ENCODE assay signal across 8 cellular contexts in the genomic region with DNA sequence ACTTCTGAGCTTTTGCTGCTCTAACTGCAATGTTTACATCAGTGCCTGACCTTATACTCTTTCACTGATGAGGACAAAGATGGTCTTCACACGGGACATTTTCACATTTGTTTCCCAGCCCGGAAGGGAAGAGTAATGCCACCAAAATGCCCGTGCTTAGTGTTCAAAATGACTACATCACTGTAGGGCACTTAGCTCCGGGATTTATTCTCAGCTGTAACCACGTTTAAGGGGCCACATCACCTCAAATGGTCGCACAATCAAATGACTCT. TPM values are rescaled to one million over a fixed set of nuclear protein-coding genes. Genes with fewer than 3 reads are reported as not detected.
DNase-seq lines count a peak whose midpoint lies in the region; ATAC-seq and TF ChIP-seq lines count a peak whose summit lies in the region.

No MANE protein-coding gene starts in this region.

- ATAC-seq in lung (ENCODE audit: insufficient read depth, low FRiP score), result no peak
- no peak for ATAC-seq in HG02798 (IDR thresholded peaks at IDR 0.05; ENCODE audit: poor library complexity, unreplicated experiment)

- H3K27me3 ChIP-seq in ascending aorta, result no peaks in the 10 kb centered on the region
- H3K27me3 ChIP-seq in lung (ENCODE audit: control insufficient read depth, insufficient read depth), result no peaks in the 10 kb centered on the region

- H3K9me3 ChIP-seq in ascending aorta, result no peaks in the 10 kb centered on the region
- H3K9me3 ChIP-seq in lung (ENCODE audit: control insufficient read depth in 2 of 2, insufficient read depth in 1 of 2, low read length in 1 of 2), result no peaks in the 10 kb centered on the region

- H3K4me3 Mint-ChIP-seq in activated naive CD4-positive, alpha-beta T cell treated with anti-CD3 and anti-CD28 coated beads for 36 hours, result peak overlapping the region; percentile 55
- peak overlapping the region; percentile 86 for H3K4me3 Mint-ChIP-seq in type B pancreatic cell

- H3K27ac Mint-ChIP-seq in activated naive CD4-positive, alpha-beta T cell treated with anti-CD3 and anti-CD28 coated beads for 36 hours, result peak overlapping the region; percentile 70
- H3K27ac Mint-ChIP-seq in type B pancreatic cell, result peak overlapping the region; percentile 96

- CTCF ChIA-PET in activated naive CD4-positive, alpha-beta T cell treated with anti-CD3 and anti-CD28 coated beads for 36 hours (lab: Charles Lee), result interaction anchor here (0.8 to 5.7 kb wide), 5 partner anchors 44 to 287 kb away, joined by 3 to 147 read pairs (median 4); a partner anchor contains a TSS

- H3K27me3 Mint-ChIP-seq in activated naive CD4-positive, alpha-beta T cell treated with anti-CD3 and anti-CD28 coated beads for 36 hours (ENCODE audit: low read depth), result no peaks in the 10 kb centered on the region
- no peaks in the 10 kb centered on the region for H3K27me3 Mint-ChIP-seq in type B pancreatic cell

- peak overlapping the region; percentile 53 to 63 for H3K4me3 ChIP-seq in ascending aorta
- H3K4me3 ChIP-seq in lung, result no peak overlapping the region

- peak overlapping the region; percentile 92 to 94 for H3K27ac ChIP-seq in ascending aorta
- H3K27ac ChIP-seq in lung (ENCODE audit: low read depth in 1 of 2, low read length in 1 of 2), result peak overlapping the region; percentile 92 to 96

- 7 to 14% methylated on average over 6 of the region's 6 CpGs for WGBS in lung, 2 donors

- no peaks in the 10 kb centered on the region for H3K9me3 Mint-ChIP-seq in activated naive CD4-positive, alpha-beta T cell treated with anti-CD3 and anti-CD28 coated beads for 36 hours
- no peaks in the 10 kb centered on the region for H3K9me3 Mint-ChIP-seq in type B pancreatic cell

- H3K4me1 ChIP-seq in ascending aorta, result peaks cover 10 to 42% of the 10 kb centered on the region in 2 donors
- H3K4me1 ChIP-seq in lung (ENCODE audit: control insufficient read depth in 2 of 2, insufficient read depth in 2 of 2, low read length in 2 of 2), result peaks cover 16 to 23% of the 10 kb centered on the region in 2 donors

- peaks cover 49% of the 10 kb centered on the region for H3K4me1 Mint-ChIP-seq in activated naive CD4-positive, alpha-beta T cell treated with anti-CD3 and anti-CD28 coated beads for 36 hours (ENCODE audit: low read depth)
- H3K4me1 Mint-ChIP-seq in type B pancreatic cell (ENCODE audit: unreplicated experiment), result peaks cover 45% of the 10 kb centered on the region

- intact Hi-C loops in activated naive CD4-positive, alpha-beta T cell treated with anti-CD3 and anti-CD28 coated beads for 36 hours (cut with micrococcal nuclease), result loop anchor here (2.0 kb wide), 2 partner anchors 246 to 376 kb away; no protein-coding TSS in a partner anchor
- intact Hi-C loops in ascending aorta (cut with DNase I), result loop anchor here (2.0 to 10.0 kb wide), 3 partner anchors 72 to 376 kb away; a partner anchor contains a TSS

- TF ChIP-seq CTCF in ascending aorta (IDR thresholded peaks at IDR 0.05) (no peak), lung (IDR thresholded peaks at IDR 0.05; ENCODE audit: control extremely low read depth, extremely low read depth) (no peak), type B pancreatic cell (conservative IDR thresholded peaks at IDR 0.05) (no peak)

- H3K36me3 Mint-ChIP-seq in activated naive CD4-positive, alpha-beta T cell treated with anti-CD3 and anti-CD28 coated beads for 36 hours (ENCODE audit: low read depth), result no peaks in the 10 kb centered on the region
- H3K36me3 Mint-ChIP-seq in type B pancreatic cell, result no peaks in the 10 kb centered on the region

- no peak for DNase-seq in activated naive CD4-positive, alpha-beta T cell treated with anti-CD3 and anti-CD28 coated beads for 36 hours
- DNase-seq in activated naive CD4-positive, alpha-beta T cell treated with anti-CD3 and anti-CD28 coated beads, Interleukin-2, amount 50 U/mL, for 16 hours, result no peak
- DNase-seq in ascending aorta (ENCODE audit: low spot score in 2 of 2) (no peak), lung (ENCODE audit: low spot score) (no peak), type B pancreatic cell (ENCODE audit: extremely low spot score, unreplicated experiment) (no peak), HuH-7.5 (ENCODE audit: low spot score) (no peak), NCI-H1436 treated with DMSO at 0.1 percent for 48 hours (lab: John Stamatoyannopoulos, UW) (no peak)

- H3K36me3 ChIP-seq in ascending aorta, result no peaks in the 10 kb centered on the region
- no peaks in the 10 kb centered on the region for H3K36me3 ChIP-seq in lung (ENCODE audit: control insufficient read depth in 2 of 2, insufficient read depth in 2 of 2, low read length in 2 of 2)

RNA-seq across cellular contexts. Expression of a gene that starts 2.9 kb away (rescaled TPM):
- not detected for total RNA-seq in activated naive CD4-positive, alpha-beta T cell treated with anti-CD3 and anti-CD28 coated beads for 36 hours
- total RNA-seq in ascending aorta (not detected), lung (not detected), type B pancreatic cell (ENCODE audit: low replicate concordance) (0.36 and 2.0 TPM in 2 replicates)
- not detected for polyA plus RNA-seq in lung

RNA-seq across cellular contexts. Expression of a gene that starts 56.4 kb away (rescaled TPM):
- 1 to 10 TPM; 7.4 to 7.7 TPM for total RNA-seq in activated naive CD4-positive, alpha-beta T cell treated with anti-CD3 and anti-CD28 coated beads for 36 hours
- 6.7 TPM for total RNA-seq in ascending aorta
- total RNA-seq in lung, result 10 to 100 TPM in 1 of 2 donors, 1 to 10 TPM in 1; 9.0 to 10.4 TPM
- 1 to 10 TPM; 1.4 to 3.6 TPM for polyA plus RNA-seq in lung
- total RNA-seq in type B pancreatic cell (ENCODE audit: low replicate concordance), result 11.9 and 20.5 TPM in 2 replicates
